In genomic region chr17:76351526-76352071, GRCh38 we compare ENCODE assay signal across 1 cellular context.
A peak's percentile ranks its signal among the peaks of the same experiment; 100 is the strongest.
TF ChIP-seq lines count a peak whose summit lies in the region.

No MANE protein-coding gene starts in this region.

TF ChIP-seq in HEK293, 187 proteins besides CTCF, POLR2A, EP300 and RAD21 (continued from another document):
- TF ChIP-seq, protein P1, sequence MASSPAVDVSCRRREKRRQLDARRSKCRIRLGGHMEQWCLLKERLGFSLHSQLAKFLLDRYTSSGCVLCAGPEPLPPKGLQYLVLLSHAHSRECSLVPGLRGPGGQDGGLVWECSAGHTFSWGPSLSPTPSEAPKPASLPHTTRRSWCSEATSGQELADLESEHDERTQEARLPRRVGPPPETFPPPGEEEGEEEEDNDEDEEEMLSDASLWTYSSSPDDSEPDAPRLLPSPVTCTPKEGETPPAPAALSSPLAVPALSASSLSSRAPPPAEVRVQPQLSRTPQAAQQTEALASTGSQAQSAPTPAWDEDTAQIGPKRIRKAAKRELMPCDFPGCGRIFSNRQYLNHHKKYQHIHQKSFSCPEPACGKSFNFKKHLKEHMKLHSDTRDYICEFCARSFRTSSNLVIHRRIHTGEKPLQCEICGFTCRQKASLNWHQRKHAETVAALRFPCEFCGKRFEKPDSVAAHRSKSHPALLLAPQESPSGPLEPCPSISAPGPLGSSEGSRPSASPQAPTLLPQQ (tag by site-specific recombination; IDR thresholded peaks at IDR 0.05): no peak
- TF ChIP-seq ZNF248 (tag by site-specific recombination; IDR thresholded peaks at IDR 0.05) (no peak), PRDM6 (tag by site-specific recombination; IDR thresholded peaks at IDR 0.05) (peak; percentile 72; the same call in 1 of the 2 replicates), ZFP37 (tag by site-specific recombination; IDR thresholded peaks at IDR 0.05) (no peak), ZNF558 (tag by site-specific recombination; IDR thresholded peaks at IDR 0.05) (no peak), ZNF366 (tag by site-specific recombination; conservative IDR thresholded peaks at IDR 0.05) (0 out of 2 replicates have a peak, but pooled peaks have one; percentile 28), SP7 (tag by site-specific recombination; IDR thresholded peaks at IDR 0.05) (no peak), GLI2 (tag by site-specific recombination; IDR thresholded peaks at IDR 0.05; ENCODE audit: borderline replicate concordance, low read depth) (no peak), ZNF791 (tag by site-specific recombination; IDR thresholded peaks at IDR 0.05) (no peak), PRDM1 (tag by site-specific recombination; IDR thresholded peaks at IDR 0.05) (no peak), ZNF677 (tag by site-specific recombination; IDR thresholded peaks at IDR 0.05) (no peak), ZNF521 (tag by site-specific recombination; IDR thresholded peaks at IDR 0.05) (no peak), ZBTB1 (tag by site-specific recombination; IDR thresholded peaks at IDR 0.05) (no peak), ZNF121 (tag by site-specific recombination; IDR thresholded peaks at IDR 0.05) (no peak), ZBTB17 (tag by site-specific recombination; IDR thresholded peaks at IDR 0.05) (no peak), ZNF610 (tag by site-specific recombination; IDR thresholded peaks at IDR 0.05; ENCODE audit: borderline replicate concordance) (no peak), ZNF560 (tag by site-specific recombination; IDR thresholded peaks at IDR 0.05; ENCODE audit: borderline replicate concordance) (no peak), ATF2 (tag by site-specific recombination; IDR thresholded peaks at IDR 0.05; ENCODE audit: low read depth) (no peak), ZNF169 (tag by site-specific recombination; IDR thresholded peaks at IDR 0.05) (no peak), ZNF202 (tag by site-specific recombination; IDR thresholded peaks at IDR 0.05; ENCODE audit: borderline replicate concordance) (no peak), ZNF596 (tag by site-specific recombination; IDR thresholded peaks at IDR 0.05) (no peak), ZNF544 (tag by site-specific recombination; IDR thresholded peaks at IDR 0.05) (no peak), MEIS1 (CRISPR knock-in tag; IDR thresholded peaks at IDR 0.05; ENCODE audit: borderline replicate concordance) (no peak), OVOL3 (tag by site-specific recombination; IDR thresholded peaks at IDR 0.05) (no peak), REPIN1 (tag by site-specific recombination; IDR thresholded peaks at IDR 0.05; ENCODE audit: low read depth) (no peak), ZEB2 (tag by site-specific recombination; IDR thresholded peaks at IDR 0.05) (no peak), GFI1B (tag by site-specific recombination; IDR thresholded peaks at IDR 0.05) (0 out of 2 replicates have a peak, but pooled peaks have one; percentile 19), MYNN (tag by site-specific recombination; IDR thresholded peaks at IDR 0.05; ENCODE audit: borderline replicate concordance) (no peak), ZBTB44 (tag by site-specific recombination; IDR thresholded peaks at IDR 0.05) (no peak), ZBTB7A (tag by site-specific recombination; IDR thresholded peaks at IDR 0.05; ENCODE audit: low read depth) (no peak), TSHZ1 (tag by site-specific recombination; IDR thresholded peaks at IDR 0.05; ENCODE audit: borderline replicate concordance) (no peak), ZNF561 (tag by site-specific recombination; IDR thresholded peaks at IDR 0.05; ENCODE audit: borderline replicate concordance) (no peak), ZNF785 (tag by site-specific recombination; IDR thresholded peaks at IDR 0.05) (no peak), OSR2 (tag by site-specific recombination; IDR thresholded peaks at IDR 0.05) (peak; percentile 53; the same call in 1 of the 2 replicates), ZNF777 (tag by site-specific recombination; IDR thresholded peaks at IDR 0.05; ENCODE audit: borderline replicate concordance) (no peak)
- TF ChIP-seq, protein P2, sequence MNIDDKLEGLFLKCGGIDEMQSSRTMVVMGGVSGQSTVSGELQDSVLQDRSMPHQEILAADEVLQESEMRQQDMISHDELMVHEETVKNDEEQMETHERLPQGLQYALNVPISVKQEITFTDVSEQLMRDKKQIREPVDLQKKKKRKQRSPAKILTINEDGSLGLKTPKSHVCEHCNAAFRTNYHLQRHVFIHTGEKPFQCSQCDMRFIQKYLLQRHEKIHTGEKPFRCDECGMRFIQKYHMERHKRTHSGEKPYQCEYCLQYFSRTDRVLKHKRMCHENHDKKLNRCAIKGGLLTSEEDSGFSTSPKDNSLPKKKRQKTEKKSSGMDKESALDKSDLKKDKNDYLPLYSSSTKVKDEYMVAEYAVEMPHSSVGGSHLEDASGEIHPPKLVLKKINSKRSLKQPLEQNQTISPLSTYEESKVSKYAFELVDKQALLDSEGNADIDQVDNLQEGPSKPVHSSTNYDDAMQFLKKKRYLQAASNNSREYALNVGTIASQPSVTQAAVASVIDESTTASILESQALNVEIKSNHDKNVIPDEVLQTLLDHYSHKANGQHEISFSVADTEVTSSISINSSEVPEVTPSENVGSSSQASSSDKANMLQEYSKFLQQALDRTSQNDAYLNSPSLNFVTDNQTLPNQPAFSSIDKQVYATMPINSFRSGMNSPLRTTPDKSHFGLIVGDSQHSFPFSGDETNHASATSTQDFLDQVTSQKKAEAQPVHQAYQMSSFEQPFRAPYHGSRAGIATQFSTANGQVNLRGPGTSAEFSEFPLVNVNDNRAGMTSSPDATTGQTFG (tag by site-specific recombination; IDR thresholded peaks at IDR 0.05; ENCODE audit: borderline replicate concordance): no peak
- TF ChIP-seq, protein P3, sequence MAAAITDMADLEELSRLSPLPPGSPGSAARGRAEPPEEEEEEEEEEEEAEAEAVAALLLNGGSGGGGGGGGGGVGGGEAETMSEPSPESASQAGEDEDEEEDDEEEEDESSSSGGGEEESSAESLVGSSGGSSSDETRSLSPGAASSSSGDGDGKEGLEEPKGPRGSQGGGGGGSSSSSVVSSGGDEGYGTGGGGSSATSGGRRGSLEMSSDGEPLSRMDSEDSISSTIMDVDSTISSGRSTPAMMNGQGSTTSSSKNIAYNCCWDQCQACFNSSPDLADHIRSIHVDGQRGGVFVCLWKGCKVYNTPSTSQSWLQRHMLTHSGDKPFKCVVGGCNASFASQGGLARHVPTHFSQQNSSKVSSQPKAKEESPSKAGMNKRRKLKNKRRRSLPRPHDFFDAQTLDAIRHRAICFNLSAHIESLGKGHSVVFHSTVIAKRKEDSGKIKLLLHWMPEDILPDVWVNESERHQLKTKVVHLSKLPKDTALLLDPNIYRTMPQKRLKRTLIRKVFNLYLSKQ (tag by site-specific recombination; IDR thresholded peaks at IDR 0.05; ENCODE audit: borderline replicate concordance): no peak
- TF ChIP-seq, protein P4, sequence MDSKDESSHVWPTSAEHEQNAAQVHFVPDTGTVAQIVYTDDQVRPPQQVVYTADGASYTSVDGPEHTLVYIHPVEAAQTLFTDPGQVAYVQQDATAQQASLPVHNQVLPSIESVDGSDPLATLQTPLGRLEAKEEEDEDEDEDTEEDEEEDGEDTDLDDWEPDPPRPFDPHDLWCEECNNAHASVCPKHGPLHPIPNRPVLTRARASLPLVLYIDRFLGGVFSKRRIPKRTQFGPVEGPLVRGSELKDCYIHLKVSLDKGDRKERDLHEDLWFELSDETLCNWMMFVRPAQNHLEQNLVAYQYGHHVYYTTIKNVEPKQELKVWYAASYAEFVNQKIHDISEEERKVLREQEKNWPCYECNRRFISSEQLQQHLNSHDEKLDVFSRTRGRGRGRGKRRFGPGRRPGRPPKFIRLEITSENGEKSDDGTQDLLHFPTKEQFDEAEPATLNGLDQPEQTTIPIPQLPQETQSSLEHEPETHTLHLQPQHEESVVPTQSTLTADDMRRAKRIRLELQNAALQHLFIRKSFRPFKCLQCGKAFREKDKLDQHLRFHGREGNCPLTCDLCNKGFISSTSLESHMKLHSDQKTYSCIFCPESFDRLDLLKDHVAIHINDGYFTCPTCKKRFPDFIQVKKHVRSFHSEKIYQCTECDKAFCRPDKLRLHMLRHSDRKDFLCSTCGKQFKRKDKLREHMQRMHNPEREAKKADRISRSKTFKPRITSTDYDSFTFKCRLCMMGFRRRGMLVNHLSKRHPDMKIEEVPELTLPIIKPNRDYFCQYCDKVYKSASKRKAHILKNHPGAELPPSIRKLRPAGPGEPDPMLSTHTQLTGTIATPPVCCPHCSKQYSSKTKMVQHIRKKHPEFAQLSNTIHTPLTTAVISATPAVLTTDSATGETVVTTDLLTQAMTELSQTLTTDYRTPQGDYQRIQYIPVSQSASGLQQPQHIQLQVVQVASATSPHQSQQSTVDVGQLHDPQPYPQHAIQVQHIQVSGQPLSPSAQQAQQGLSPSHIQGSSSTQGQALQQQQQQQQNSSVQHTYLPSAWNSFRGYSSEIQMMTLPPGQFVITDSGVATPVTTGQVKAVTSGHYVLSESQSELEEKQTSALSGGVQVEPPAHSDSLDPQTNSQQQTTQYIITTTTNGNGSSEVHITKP (tag by site-specific recombination; IDR thresholded peaks at IDR 0.05): peak; percentile 95
TF ChIP-seq in HEK293: peak in this region for 6.
